29 cellular contexts compared by ENCODE assay signal in genomic region chr2:8054070-8054469, GRCh38.
"Had no signal": no experiment of that assay in that cellular context is flagged by ENCODE, and none has a peak within 500 bp of the region (broad histone marks: within the 10 kb centered on the region; RNA-seq: fewer than 3 reads in every experiment).

No MANE protein-coding gene starts in this region.

- H3K4me3 ChIP-seq: stomach, suprapubic skin, testis, thoracic aorta, thyroid gland, tibial artery, tibial nerve, transverse colon, upper lobe of left lung, upper lobe of right lung, uterus, vagina had no signal

- H3K27me3 ChIP-seq: stomach, suprapubic skin, testis, thyroid gland, tibial artery, tibial nerve, transverse colon, upper lobe of left lung, upper lobe of right lung, uterus, vagina had no signal

- H3K27me3 Mint-ChIP-seq: stimulated activated memory B cell treated with anti-CD40 and anti-IgM and Interleukin-4, amounts not matched to agents 10 μg/mL and 1 μg/mL and 100 μg/mL, for 72 hours; stimulated activated naive CD8-positive, alpha-beta T cell treated with anti-CD3 and anti-CD28 coated beads, Interleukin-15, amount 100 ng/mL, for 72 hours; stimulated activated naive CD8-positive, alpha-beta T cell treated with anti-CD3 and anti-CD28 coated beads, Interleukin-15, Interleukin-2, amounts not matched to agents 100 ng/mL and 50 ng/mL, for 24 hours; type B pancreatic cell had no signal

- H3K36me3 ChIP-seq: stomach, suprapubic skin, thoracic aorta, thyroid gland, tibial artery, tibial nerve, transverse colon, upper lobe of left lung, upper lobe of right lung, uterus, vagina had no signal

- H3K9me3 ChIP-seq: stomach, suprapubic skin, testis, thoracic aorta, thyroid gland, tibial artery, transverse colon, upper lobe of left lung, upper lobe of right lung, uterus, vagina had no signal

- FAIRE-seq: urothelium cell line had no signal

- H3K27ac Mint-ChIP-seq: stimulated activated effector memory CD8-positive, alpha-beta T cell treated with anti-CD3 and anti-CD28 coated beads, Interleukin-12 subunit alpha, Interleukin-12 subunit beta, amount 100 ng/mL, for 72 hours; stimulated activated memory B cell treated with anti-CD40 and anti-IgM and Interleukin-4, amounts not matched to agents 10 μg/mL and 1 μg/mL and 100 μg/mL, for 72 hours; stimulated activated naive B cell treated with anti-CD40 and anti-IgM and Interleukin-4, amounts not matched to agents 10 μg/mL and 1 μg/mL and 100 μg/mL, for 72 hours; stimulated activated naive CD8-positive, alpha-beta T cell treated with anti-CD3 and anti-CD28 coated beads, Interleukin-15, amount 100 ng/mL, for 72 hours; stimulated activated naive CD8-positive, alpha-beta T cell treated with anti-CD3 and anti-CD28 coated beads, Interleukin-15, Interleukin-2, amounts not matched to agents 100 ng/mL and 50 ng/mL, for 24 hours; type B pancreatic cell had no signal

- H3K36me3 Mint-ChIP-seq: stimulated activated effector memory CD8-positive, alpha-beta T cell treated with anti-CD3 and anti-CD28 coated beads, Interleukin-12 subunit alpha, Interleukin-12 subunit beta, amount 100 ng/mL, for 72 hours; stimulated activated memory B cell treated with anti-CD40 and anti-IgM and Interleukin-4, amounts not matched to agents 10 μg/mL and 1 μg/mL and 100 μg/mL, for 72 hours; type B pancreatic cell had no signal

- ATAC-seq: stimulated activated effector memory CD8-positive, alpha-beta T cell treated with anti-CD3 and anti-CD28 coated beads, Interleukin-12 subunit alpha, Interleukin-12 subunit beta, amount 100 ng/mL, for 72 hours; stimulated activated memory B cell treated with anti-CD40 and anti-IgM and Interleukin-4, amounts not matched to agents 10 μg/mL and 1 μg/mL and 100 μg/mL, for 72 hours; stimulated activated naive B cell treated with anti-CD40 and anti-IgM and Interleukin-4, amounts not matched to agents 10 μg/mL and 1 μg/mL and 100 μg/mL, for 72 hours; stimulated activated naive CD8-positive, alpha-beta T cell treated with anti-CD3 and anti-CD28 coated beads, Interleukin-15, amount 100 ng/mL, for 72 hours; stimulated activated naive CD8-positive, alpha-beta T cell treated with anti-CD3 and anti-CD28 coated beads, Interleukin-15, Interleukin-2, amounts not matched to agents 100 U/mL and 50 U/mL, for 24 hours; upper lobe of right lung had no signal

- H3K4me1 ChIP-seq: stomach, suprapubic skin, testis, transverse colon, upper lobe of right lung, uterus, vagina had no signal

- DNase-seq: stimulated activated CD4-positive, alpha-beta T cell treated with anti-CD3 and anti-CD28 coated beads, Interleukin-2, amount 100 ng/mL, for 48 hours; stimulated activated CD4-positive, alpha-beta T cell treated with anti-CD3 and anti-CD28 coated beads, Interleukin-4, amount 100 ng/mL, for 1 hour; stimulated activated CD4-positive, alpha-beta T cell treated with anti-CD3 and anti-CD28 coated beads, Interleukin-4, amount 100 ng/mL, for 24 hours; stimulated activated CD4-positive, alpha-beta T cell treated with anti-CD3 and anti-CD28 coated beads, Interleukin-4, amount 100 ng/mL, for 4 hours; stimulated activated CD8-positive, alpha-beta memory T cell treated with anti-CD3 and anti-CD28 coated beads, Interleukin-4, amount 100 ng/mL, for 48 hours; stimulated activated naive B cell treated with anti-CD40 and anti-IgM and Interleukin-4, amounts not matched to agents 10 μg/mL and 1 μg/mL and 100 μg/mL, for 72 hours; stimulated activated naive CD4-positive, alpha-beta T cell; stimulated activated naive CD4-positive, alpha-beta T cell treated with Interleukin-2 at 50 U/mL for 16 hours; stimulated activated naive CD8-positive, alpha-beta T cell treated with anti-CD3 and anti-CD28 coated beads, Interleukin-15, amount 100 ng/mL, for 72 hours; stimulated activated naive CD8-positive, alpha-beta T cell treated with anti-CD3 and anti-CD28 coated beads, Interleukin-15, Interleukin-2, amounts not matched to agents 100 U/mL and 50 U/mL, for 24 hours; stomach; substantia nigra; testis; thyroid gland; tibial artery; transverse colon; trophoblast cell; upper lobe of left lung; upper lobe of right lung; uterus had no signal

- H3K4me3 Mint-ChIP-seq: stimulated activated effector memory CD8-positive, alpha-beta T cell treated with anti-CD3 and anti-CD28 coated beads, Interleukin-12 subunit alpha, Interleukin-12 subunit beta, amount 100 ng/mL, for 72 hours; stimulated activated memory B cell treated with anti-CD40 and anti-IgM and Interleukin-4, amounts not matched to agents 10 μg/mL and 1 μg/mL and 100 μg/mL, for 72 hours; stimulated activated naive B cell treated with anti-CD40 and anti-IgM and Interleukin-4, amounts not matched to agents 10 μg/mL and 1 μg/mL and 100 μg/mL, for 72 hours; stimulated activated naive CD8-positive, alpha-beta T cell treated with anti-CD3 and anti-CD28 coated beads, Interleukin-15, amount 100 ng/mL, for 72 hours; stimulated activated naive CD8-positive, alpha-beta T cell treated with anti-CD3 and anti-CD28 coated beads, Interleukin-15, Interleukin-2, amounts not matched to agents 100 ng/mL and 50 ng/mL, for 24 hours; type B pancreatic cell had no signal

- H3K27ac ChIP-seq: stomach, suprapubic skin, testis, thoracic aorta, thyroid gland, tibial artery, tibial nerve, transverse colon, upper lobe of left lung, upper lobe of right lung, uterus, vagina had no signal
